ENCODE assay signal across 30 cellular contexts in genomic region chr12:64976131-64976530, GRCh38.
DNase-seq lines count a peak whose midpoint lies in the region; ATAC-seq, FAIRE-seq and TF ChIP-seq lines count a peak whose summit lies in the region.
"Had no signal": no experiment of that assay in that cellular context is flagged by ENCODE, and none has a peak within 500 bp of the region (broad histone marks: within the 10 kb centered on the region; RNA-seq: fewer than 3 reads in every experiment).

No MANE protein-coding gene starts in this region.

- no peaks in the 10 kb centered on the region for H3K79me2 ChIP-seq in astrocyte (ENCODE audit: insufficient read depth, low read length)

- no peaks in the 10 kb centered on the region for H3K9me3 ChIP-seq in astrocyte (ENCODE audit: insufficient read depth, low read depth, low read length)
- H3K9me3 ChIP-seq: gastrocnemius medialis, neutrophil, sigmoid colon had no signal

- H3K4me1 Mint-ChIP-seq in astrocyte (ENCODE audit: low read depth, unreplicated experiment), result peaks cover 12% of the 10 kb centered on the region
- H3K4me1 Mint-ChIP-seq: activated CD4-positive, alpha-beta memory T cell treated with anti-CD3 and anti-CD28 coated beads, Interleukin-2, amount 10 ng/mL, durations not matched to agents 7 days and 5 days; activated T-helper 17 cell treated with anti-CD3 and anti-CD28 coated beads, Interleukin-2, amount 50 U/mL, for 72 hours; CD14-positive monocyte; immature natural killer cell; naive B cell; stimulated activated naive B cell treated with anti-CD40 and anti-IgM and Interleukin-4, amounts not matched to agents 10 μg/mL and 1 μg/mL and 100 μg/mL, for 72 hours had no signal

- H4K20me1 ChIP-seq in astrocyte (ENCODE audit: insufficient read depth, low read length), result no peaks in the 10 kb centered on the region

- no peak for TF ChIP-seq CTCF in astrocyte (IDR thresholded peaks at IDR 0.05; ENCODE audit: insufficient read depth, low read depth, low read length)
- no peak for TF ChIP-seq CTCF in foreskin keratinocyte (conservative IDR thresholded peaks at IDR 0.05)

- H3K9me3 Mint-ChIP-seq in astrocyte (ENCODE audit: unreplicated experiment), result peaks cover 8% of the 10 kb centered on the region
- H3K9me3 Mint-ChIP-seq: activated CD4-positive, alpha-beta memory T cell treated with anti-CD3 and anti-CD28 coated beads, Interleukin-2, amount 10 ng/mL, durations not matched to agents 7 days and 5 days had no signal

- H3K36me3 Mint-ChIP-seq in astrocyte (ENCODE audit: low read depth, unreplicated experiment), result no peaks in the 10 kb centered on the region
- H3K36me3 Mint-ChIP-seq: CD14-positive monocyte, naive B cell had no signal

- no peak overlapping the region for H3K4me3 Mint-ChIP-seq in astrocyte (ENCODE audit: unreplicated experiment)
- H3K4me3 Mint-ChIP-seq: activated CD4-positive, alpha-beta memory T cell treated with anti-CD3 and anti-CD28 coated beads, Interleukin-2, amount 10 ng/mL, durations not matched to agents 7 days and 5 days; activated T-helper 17 cell treated with anti-CD3 and anti-CD28 coated beads, Interleukin-2, amount 50 U/mL, for 72 hours; CD14-positive monocyte; immature natural killer cell; naive B cell; stimulated activated naive B cell treated with anti-CD40 and anti-IgM and Interleukin-4, amounts not matched to agents 10 μg/mL and 1 μg/mL and 100 μg/mL, for 72 hours had no signal

- ATAC-seq in GM18873 (IDR thresholded peaks at IDR 0.05; ENCODE audit: low FRiP score, unreplicated experiment) (no peak), foreskin keratinocyte (no peak)
- ATAC-seq: activated T-helper 17 cell treated with anti-CD3 and anti-CD28 coated beads, Interleukin-2, amount 50 U/mL, for 72 hours; gastrocnemius medialis; K562; stimulated activated naive B cell treated with anti-CD40 and anti-IgM and Interleukin-4, amounts not matched to agents 10 μg/mL and 1 μg/mL and 100 μg/mL, for 72 hours had no signal

- H3K4me1 ChIP-seq in astrocyte (ENCODE audit: insufficient read depth, low read length) (no peaks in the 10 kb centered on the region), foreskin keratinocyte (no peaks in the 10 kb centered on the region)
- H3K4me1 ChIP-seq: gastrocnemius medialis, left ventricle myocardium inferior, sigmoid colon had no signal

- H3K27me3 ChIP-seq in astrocyte (ENCODE audit: insufficient read depth, low read length) (peaks cover 8% of the 10 kb centered on the region), foreskin keratinocyte (peaks cover 27% of the 10 kb centered on the region)
- H3K27me3 ChIP-seq: gastrocnemius medialis, sigmoid colon had no signal

- H3K27me3 Mint-ChIP-seq in astrocyte (ENCODE audit: low read depth, unreplicated experiment), result peaks cover 1% of the 10 kb centered on the region
- H3K27me3 Mint-ChIP-seq: progenitor cell of endocrine pancreas had no signal

- no peaks in the 10 kb centered on the region for H3K36me3 ChIP-seq in astrocyte (ENCODE audit: insufficient read depth, low read length)
- H3K36me3 ChIP-seq: gastrocnemius medialis, left ventricle myocardium inferior, neutrophil, sigmoid colon had no signal

- FAIRE-seq in astrocyte (lab: Jason Lieb, UNC), result no peak
- FAIRE-seq: endometrium, K562, RCC 7860 had no signal

- H3K4me3 ChIP-seq in astrocyte (ENCODE audit: insufficient read depth, low read depth, low read length), result no peak overlapping the region
- H3K4me3 ChIP-seq: gastrocnemius medialis, K562, left ventricle myocardium inferior, sigmoid colon had no signal

- H3K27ac ChIP-seq in astrocyte (ENCODE audit: low read depth, low read length) (no peak overlapping the region), foreskin keratinocyte (no peak overlapping the region)
- H3K27ac ChIP-seq: gastrocnemius medialis, left ventricle myocardium inferior, neutrophil, sigmoid colon had no signal

- H3K9ac ChIP-seq in astrocyte (ENCODE audit: low read length), result no peak overlapping the region

- no peak overlapping the region for H3K4me2 ChIP-seq in astrocyte (ENCODE audit: low read length)

- H3K27ac Mint-ChIP-seq in astrocyte (ENCODE audit: unreplicated experiment), result peak overlapping the region; percentile 14
- H3K27ac Mint-ChIP-seq: activated CD4-positive, alpha-beta memory T cell treated with anti-CD3 and anti-CD28 coated beads, Interleukin-2, amount 10 ng/mL, durations not matched to agents 7 days and 5 days; activated T-helper 17 cell treated with anti-CD3 and anti-CD28 coated beads, Interleukin-2, amount 50 U/mL, for 72 hours; CD14-positive monocyte; immature natural killer cell; naive B cell; progenitor cell of endocrine pancreas; stimulated activated naive B cell treated with anti-CD40 and anti-IgM and Interleukin-4, amounts not matched to agents 10 μg/mL and 1 μg/mL and 100 μg/mL, for 72 hours had no signal

- H2AFZ ChIP-seq in astrocyte (ENCODE audit: low read depth, low read length), result no peak overlapping the region

- DNase-seq in H4 (ENCODE audit: low spot score) (peak; percentile 36), NCI-H69 (lab: John Stamatoyannopoulos, UW) (peak; percentile 7), astrocyte (ENCODE audit: low read depth) (no peak), myocyte (ENCODE audit: low read depth) (peak; percentile 82), HPDE6-E6E7 (ENCODE audit: extremely low spot score) (no peak), foreskin keratinocyte (no peak)
- DNase-seq: activated CD4-positive, alpha-beta memory T cell treated with anti-CD3 and anti-CD28 coated beads, Interleukin-2, amount 10 ng/mL, durations not matched to agents 7 days and 5 days; activated CD4-positive, alpha-beta T cell treated with anti-CD3 and anti-CD28 coated beads for 1 hour; activated naive CD4-positive, alpha-beta T cell treated with anti-CD3 and anti-CD28 coated beads, Interleukin-2, amount 50 U/mL, for 16 hours; anterior cingulate cortex; dermis blood vessel endothelial cell; gastrocnemius medialis; H7; hypothalamus; immature natural killer cell; left ventricle myocardium inferior; naive B cell; NCI-H1694; NCI-H510A; sigmoid colon; stimulated activated CD4-positive, alpha-beta T cell treated with anti-CD3 and anti-CD28 coated beads, Interleukin-4, amount 100 ng/mL, for 4 hours; stimulated activated naive B cell treated with anti-CD40 and anti-IgM and Interleukin-4, amounts not matched to agents 10 μg/mL and 1 μg/mL and 100 μg/mL, for 72 hours had no signal

Comparison
In these comparisons a context has a peak if more than half of its experiments do, and no peak if none do; other contexts are left out.
1. DNase-seq: peak in H4 (single experiment), NCI-H69 (single experiment) and myocyte (single experiment); none in astrocyte (single experiment), HPDE6-E6E7 (single experiment) and foreskin keratinocyte (0 of 2).